1 cellular context compared by ENCODE assay signal in the genomic region with DNA sequence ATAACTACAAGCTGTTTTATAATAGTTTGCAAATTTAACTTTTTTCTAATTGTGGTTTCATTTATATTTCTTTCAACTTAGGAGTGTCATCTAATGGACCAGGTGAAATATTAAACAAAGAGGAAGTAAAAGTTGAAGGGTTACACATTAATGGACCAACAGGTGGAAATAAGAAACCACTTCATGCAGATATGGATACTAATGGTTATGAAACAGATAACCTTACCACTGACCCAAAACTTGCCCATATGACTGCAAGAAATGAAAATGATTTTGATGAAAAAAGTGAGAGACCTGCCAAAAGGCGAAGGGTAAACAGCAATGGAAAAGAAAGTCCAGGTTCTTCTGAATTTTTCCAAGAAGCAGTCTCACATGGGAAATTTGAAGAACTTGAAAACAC.
TF ChIP-seq lines count a peak whose summit lies in the region.

No MANE protein-coding gene starts in this region.

TF ChIP-seq in HepG2, 621 proteins besides CTCF, POLR2A, EP300 and RAD21 (continued from another document):
- TF ChIP-seq ZNF318 (CRISPR knock-in tag; IDR thresholded peaks at IDR 0.05) (no peak), FOXM1 (CRISPR knock-in tag; IDR thresholded peaks at IDR 0.05) (no peak), RBFOX2 (IDR thresholded peaks at IDR 0.05; ENCODE audit: low read depth, low read length) (no peak), SNRNP70 (IDR thresholded peaks at IDR 0.05; ENCODE audit: low read depth, low read length) (no peak), ZNF703 (CRISPR knock-in tag; IDR thresholded peaks at IDR 0.05; ENCODE audit: borderline replicate concordance) (no peak), U2AF1 (optimal IDR thresholded peaks at IDR 0.05; ENCODE audit: low read depth, low read length) (no peak)
